In genomic region chr13:33352520-33352919, GRCh38 we compare ENCODE assay signal across 15 cellular contexts.
DNase-seq lines count a peak whose midpoint lies in the region; ATAC-seq and TF ChIP-seq lines count a peak whose summit lies in the region.
"Had no signal": no experiment of that assay in that cellular context is flagged by ENCODE, and none has a peak within 500 bp of the region (broad histone marks: within the 10 kb centered on the region; RNA-seq: fewer than 3 reads in every experiment).

No MANE protein-coding gene starts in this region.

- H3K4me1 Mint-ChIP-seq in naive B cell: peaks cover 22 to 50% (median 40%) of the 10 kb centered on the region in 3 donors
- H3K4me1 Mint-ChIP-seq in activated CD4-positive, alpha-beta T cell treated with anti-CD3 and anti-CD28 coated beads, Interleukin-2, amount 10 ng/mL, durations not matched to agents 7 days and 5 days: peaks cover 2% of the 10 kb centered on the region

- peak overlapping the region; percentile 88 to 97 (median 95) for H3K27ac Mint-ChIP-seq in naive B cell
- H3K27ac Mint-ChIP-seq in activated CD4-positive, alpha-beta T cell treated with anti-CD3 and anti-CD28 coated beads, Interleukin-2, amount 10 ng/mL, durations not matched to agents 7 days and 5 days: no peak overlapping the region
- H3K27ac Mint-ChIP-seq: activated B cell treated with CpG ODN at 0.5 μM for 24 hours; memory B cell; T-helper 1 cell treated with Interleukin-12 subunit alpha and Interleukin-12 subunit beta and Interleukin-4 antibody, amounts not matched to agents 30 μg/mL and 1 μg/mL, for 36 hours had no signal

- no peak overlapping the region for H3K4me2 ChIP-seq in mammary epithelial cell (ENCODE audit: insufficient read depth, low read depth, low read length)
- H3K4me2 ChIP-seq: A549 had no signal

- 97% methylated on average over 4 of the region's 5 CpGs for WGBS in mammary epithelial cell (ENCODE audit: low coverage, missing lambda C conversion rate)
- WGBS in esophagus muscularis mucosa: 83% methylated on average over 5 of the region's 5 CpGs

- POLR2A ChIA-PET in activated CD4-positive, alpha-beta T cell treated with anti-CD3 and anti-CD28 coated beads, Interleukin-2, amount 10 ng/mL, durations not matched to agents 7 days and 5 days (lab: Charles Lee): no interaction called here

- H3K9me3 Mint-ChIP-seq in naive B cell: no peaks in the 10 kb centered on the region
- no peaks in the 10 kb centered on the region for H3K9me3 Mint-ChIP-seq in activated CD4-positive, alpha-beta T cell treated with anti-CD3 and anti-CD28 coated beads, Interleukin-2, amount 10 ng/mL, durations not matched to agents 7 days and 5 days
- H3K9me3 Mint-ChIP-seq: activated B cell treated with CpG ODN at 0.5 μM for 24 hours; T-helper 1 cell treated with Interleukin-12 subunit alpha and Interleukin-12 subunit beta and Interleukin-4 antibody, amounts not matched to agents 30 μg/mL and 1 μg/mL, for 36 hours had no signal

- no peak for TF ChIP-seq EP300 in esophagus muscularis mucosa (IDR thresholded peaks at IDR 0.05)

- H3K27me3 ChIP-seq in breast epithelium: no peaks in the 10 kb centered on the region
- peaks cover 2% of the 10 kb centered on the region for H3K27me3 ChIP-seq in mammary epithelial cell (ENCODE audit: insufficient read depth, low read length)
- H3K27me3 ChIP-seq in esophagus muscularis mucosa: no peaks in the 10 kb centered on the region
- no peaks in the 10 kb centered on the region for H3K27me3 ChIP-seq in upper lobe of right lung

- CTCF ChIA-PET in mammary epithelial cell (lab: Charles Lee; ENCODE audit: low non-redundant PET): no interaction called here
- CTCF ChIA-PET in activated CD4-positive, alpha-beta T cell treated with anti-CD3 and anti-CD28 coated beads, Interleukin-2, amount 10 ng/mL, durations not matched to agents 7 days and 5 days (lab: Charles Lee): no interaction called here

- peaks cover 5 to 22% (median 17%) of the 10 kb centered on the region in 3 donors for H3K27me3 Mint-ChIP-seq in naive B cell
- peaks cover 50% of the 10 kb centered on the region for H3K27me3 Mint-ChIP-seq in activated CD4-positive, alpha-beta T cell treated with anti-CD3 and anti-CD28 coated beads, Interleukin-2, amount 10 ng/mL, durations not matched to agents 7 days and 5 days

- no peak for ATAC-seq in naive B cell (ENCODE audit: low read depth in 2 of 2)
- ATAC-seq in upper lobe of right lung: no peak
- no peak for ATAC-seq in GM19463 (IDR thresholded peaks at IDR 0.05; ENCODE audit: unreplicated experiment)
- ATAC-seq: A549 had no signal

- H3K36me3 ChIP-seq in breast epithelium (no peaks in the 10 kb centered on the region), mammary epithelial cell (ENCODE audit: insufficient read depth, low read length) (no peaks in the 10 kb centered on the region), esophagus muscularis mucosa (no peaks in the 10 kb centered on the region), upper lobe of right lung (no peaks in the 10 kb centered on the region)
- H3K36me3 ChIP-seq: neutrophil had no signal

- H2AFZ ChIP-seq in mammary epithelial cell (ENCODE audit: low read depth, low read length): no peak overlapping the region

- H3K79me2 ChIP-seq in mammary epithelial cell (ENCODE audit: insufficient read depth, low read length): no peaks in the 10 kb centered on the region

- dilution Hi-C loops in mammary epithelial cell (cut with HindIII; ENCODE audit: low sequenced_read_pairs): no loop called here

- intact Hi-C loops in breast epithelium (cut with DNase I; ENCODE audit: low total_unique reads): no loop called here
- intact Hi-C loops in mammary epithelial cell (cut with micrococcal nuclease): no loop called here
- intact Hi-C loops in esophagus muscularis mucosa (cut with DNase I): loop anchor here (5.0 kb wide), 1 partner anchor 190 kb away; no protein-coding TSS in a partner anchor
- intact Hi-C loops in upper lobe of right lung (cut with DNase I): no loop called here

- no peaks in the 10 kb centered on the region for H4K20me1 ChIP-seq in mammary epithelial cell (ENCODE audit: insufficient read depth, low read length)

- H3K27ac ChIP-seq in breast epithelium (peak overlapping the region; percentile 48 to 69), mammary epithelial cell (ENCODE audit: insufficient read depth, low read depth, low read length) (no peak overlapping the region), esophagus muscularis mucosa (replicated peaks in 1 of 4) (peak overlapping the region; percentile 8 to 88 (median 43)), upper lobe of right lung (peak overlapping the region; percentile 49)
- H3K27ac ChIP-seq: A549, neutrophil had no signal

- H3K9ac ChIP-seq in mammary epithelial cell (ENCODE audit: insufficient read depth, low read length): no peak overlapping the region

- TF ChIP-seq POLR2A in breast epithelium (IDR thresholded peaks at IDR 0.05) (no peak), esophagus muscularis mucosa (IDR thresholded peaks at IDR 0.05; ENCODE audit: low read depth) (no peak)

- in situ Hi-C loops in mammary epithelial cell (cut with MboI; ENCODE audit: low sequenced_read_pairs in 2 of 2): no loop called here

- H3K4me3 ChIP-seq in breast epithelium (no peak overlapping the region), mammary epithelial cell (replicated peaks in 1 of 3; ENCODE audit: insufficient read depth in 1 of 3, low read depth in 2 of 3, low read length in 3 of 3) (no peak overlapping the region), esophagus muscularis mucosa (no peak overlapping the region), upper lobe of right lung (no peak overlapping the region)
- H3K4me3 ChIP-seq: A549, skin epidermis had no signal

- H3K4me3 Mint-ChIP-seq in naive B cell: peak overlapping the region in 1 of 8 donors; percentile 82
- no peak overlapping the region for H3K4me3 Mint-ChIP-seq in activated CD4-positive, alpha-beta T cell treated with anti-CD3 and anti-CD28 coated beads, Interleukin-2, amount 10 ng/mL, durations not matched to agents 7 days and 5 days
- H3K4me3 Mint-ChIP-seq: memory B cell; T-helper 1 cell treated with Interleukin-12 subunit alpha and Interleukin-12 subunit beta and Interleukin-4 antibody, amounts not matched to agents 30 μg/mL and 1 μg/mL, for 36 hours had no signal

- DNase-seq in breast epithelium (ENCODE audit: low spot score in 2 of 2) (no peak), mammary epithelial cell (no peak), esophagus muscularis mucosa (ENCODE audit: extremely low spot score) (no peak), naive B cell (no peak), upper lobe of right lung (no peak), NCI-H82 (lab: John Stamatoyannopoulos, UW) (no peak)
- DNase-seq in activated CD4-positive, alpha-beta T cell treated with anti-CD3 and anti-CD28 coated beads, Interleukin-2, amount 10 ng/mL, durations not matched to agents 7 days and 5 days: no peak
- DNase-seq: foreskin melanocyte had no signal

- H3K36me3 Mint-ChIP-seq in naive B cell: peaks cover 0 to 8% of the 10 kb centered on the region in 2 donors
- no peaks in the 10 kb centered on the region for H3K36me3 Mint-ChIP-seq in activated CD4-positive, alpha-beta T cell treated with anti-CD3 and anti-CD28 coated beads, Interleukin-2, amount 10 ng/mL, durations not matched to agents 7 days and 5 days (ENCODE audit: low read depth)

- no peak for TF ChIP-seq CTCF in breast epithelium (IDR thresholded peaks at IDR 0.05)
- no peak for TF ChIP-seq CTCF in mammary epithelial cell (conservative IDR thresholded peaks at IDR 0.05 in 1 of 2, IDR thresholded peaks at IDR 0.05 in 1 of 2; ENCODE audit: extremely low read depth in 1 of 2, insufficient read depth in 1 of 2, low read depth in 1 of 2, low read length in 2 of 2)
- TF ChIP-seq CTCF in esophagus muscularis mucosa (IDR thresholded peaks at IDR 0.05): no peak
- TF ChIP-seq CTCF in upper lobe of right lung (IDR thresholded peaks at IDR 0.05): no peak

- H3K4me1 ChIP-seq in breast epithelium (no peaks in the 10 kb centered on the region), mammary epithelial cell (ENCODE audit: insufficient read depth, low read length) (no peaks in the 10 kb centered on the region), esophagus muscularis mucosa (peaks cover 7 to 36% (median 35%) of the 10 kb centered on the region in 4 donors), upper lobe of right lung (peaks cover 50% of the 10 kb centered on the region)

- H3K9me3 ChIP-seq in breast epithelium: no peaks in the 10 kb centered on the region
- no peaks in the 10 kb centered on the region for H3K9me3 ChIP-seq in mammary epithelial cell (replicated peaks; ENCODE audit: insufficient read depth, low read length)
- no peaks in the 10 kb centered on the region for H3K9me3 ChIP-seq in esophagus muscularis mucosa
- no peaks in the 10 kb centered on the region for H3K9me3 ChIP-seq in upper lobe of right lung
- H3K9me3 ChIP-seq: A549, neutrophil had no signal

- BruUV-seq in mammary epithelial cell (replicated peaks; lab: Mats Ljungman, UMichigan): no TSS peak
